Comparison of ENCODE assay signal across 12 cellular contexts in the genomic region with DNA sequence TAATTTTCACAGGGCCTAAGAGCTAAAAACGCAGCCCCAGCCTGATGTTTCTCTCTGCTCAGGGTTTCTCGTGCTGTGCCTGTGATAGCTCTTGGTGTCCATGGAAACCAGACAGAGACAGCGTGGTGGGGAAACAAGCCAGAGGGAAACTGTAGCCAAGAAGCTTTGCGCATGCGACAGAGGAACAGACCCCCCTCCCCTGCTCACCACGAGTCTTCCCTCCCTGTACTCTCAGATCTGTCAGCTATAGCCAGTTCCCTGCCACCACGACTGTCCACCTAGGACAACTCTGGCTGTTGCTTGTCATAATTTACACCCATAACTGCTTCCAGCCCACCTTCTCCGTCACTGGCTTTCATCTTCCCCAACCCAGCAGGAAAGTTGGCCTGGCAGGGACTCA. TPM values are rescaled to one million over a fixed set of nuclear protein-coding genes. Genes with fewer than 3 reads are reported as not detected.
DNase-seq lines count a peak whose midpoint lies in the region; ATAC-seq and TF ChIP-seq lines count a peak whose summit lies in the region.
"Had no signal": no experiment of that assay in that cellular context is flagged by ENCODE, and none has a peak within 500 bp of the region (broad histone marks: within the 10 kb centered on the region; RNA-seq: fewer than 3 reads in every experiment).

No MANE protein-coding gene starts in this region.

- no peak for TF ChIP-seq POLR2A in adrenal gland (IDR thresholded peaks at IDR 0.05)

- H3K4me1 ChIP-seq in adrenal gland (replicated peaks in 1 of 2) (peaks cover 0 to 29% of the 10 kb centered on the region in 2 donors), right atrium auricular region (peaks cover 0 to 27% of the 10 kb centered on the region in 2 donors)
- H3K4me1 ChIP-seq: psoas muscle, SJSA1 had no signal

- WGBS in adrenal gland, 4 donors, result 32 to 57% (median 48%) methylated on average over 7 to 8 of the region's 8 CpGs

- H3K4me3 ChIP-seq in adrenal gland (no peak overlapping the region), right atrium auricular region (no peak overlapping the region)
- H3K4me3 ChIP-seq: psoas muscle, SJSA1 had no signal

- H3K27me3 ChIP-seq in adrenal gland, result no peaks in the 10 kb centered on the region
- no peaks in the 10 kb centered on the region for H3K27me3 ChIP-seq in right atrium auricular region
- H3K27me3 ChIP-seq: SJSA1 had no signal

- ATAC-seq in sciatic nerve (peak; percentile 91), GM18873 (IDR thresholded peaks at IDR 0.05; ENCODE audit: low FRiP score, unreplicated experiment) (no peak), GM19351 (IDR thresholded peaks at IDR 0.05; ENCODE audit: unreplicated experiment) (no peak)
- ATAC-seq: stimulated activated naive CD8-positive, alpha-beta T cell treated with anti-CD3 and anti-CD28 coated beads, Interleukin-15, Interleukin-2, amounts not matched to agents 100 U/mL and 50 U/mL, for 24 hours had no signal

- DNase-seq in NCI-H1105 treated with DMSO at 0.1 percent for 48 hours (lab: John Stamatoyannopoulos, UW) (peak; percentile 77), adrenal gland (peak in 5 of 7 donors; percentile 30 to 90 (median 44)), right atrium auricular region (ENCODE audit: low spot score) (peak; percentile 64), sciatic nerve (ENCODE audit: low spot score) (peak; percentile 73), NCI-H187 (lab: John Stamatoyannopoulos, UW) (no peak)
- no peak for DNase-seq in stimulated activated naive CD4-positive, alpha-beta T cell (lab: John Stamatoyannopoulos, UW)
- DNase-seq: activated T-cell treated with anti-CD3 and anti-CD28 coated beads for 4 hours; psoas muscle; stimulated activated naive CD8-positive, alpha-beta T cell treated with anti-CD3 and anti-CD28 coated beads, Interleukin-15, Interleukin-2, amounts not matched to agents 100 U/mL and 50 U/mL, for 24 hours had no signal

- H3K27ac ChIP-seq in adrenal gland (peak overlapping the region in 1 of 5 donors; percentile 56), right atrium auricular region (peak overlapping the region; percentile 75 to 86)
- H3K27ac ChIP-seq: psoas muscle, SJSA1 had no signal

- intact Hi-C loops in adrenal gland (cut with DNase I), result loop anchor here in 1 of 2 donors (10.0 kb wide), 1 partner anchor 210 kb away; no protein-coding TSS in a partner anchor
- intact Hi-C loops in sciatic nerve (cut with DNase I), result loop anchor here (5.0 kb wide), 1 partner anchor 147 kb away; no protein-coding TSS in a partner anchor

- TF ChIP-seq CTCF in adrenal gland (IDR thresholded peaks at IDR 0.05), result no peak
- TF ChIP-seq CTCF in right atrium auricular region (IDR thresholded peaks at IDR 0.05), result no peak

- H3K9me3 ChIP-seq in adrenal gland (replicated peaks in 1 of 3) (no peaks in the 10 kb centered on the region), right atrium auricular region (no peaks in the 10 kb centered on the region)
- H3K9me3 ChIP-seq: psoas muscle, SJSA1 had no signal

- H3K36me3 ChIP-seq in adrenal gland (replicated peaks in 1 of 2), result no peaks in the 10 kb centered on the region
- no peaks in the 10 kb centered on the region for H3K36me3 ChIP-seq in right atrium auricular region
- H3K36me3 ChIP-seq: SJSA1 had no signal

RNA-seq across cellular contexts. Expression of a gene that starts 13.2 kb away (rescaled TPM):
- total RNA-seq in adrenal gland (10 to 100 TPM in 1 of 8 donors, 1 to 10 TPM in 7; 2.1 to 10.1 (median 7.0) TPM), right atrium auricular region (1 to 10 TPM; 7.3 to 7.5 TPM), sciatic nerve (23.0 TPM)
- 1 to 10 TPM; 1.9 to 6.6 (median 3.2) TPM for polyA plus RNA-seq in adrenal gland

RNA-seq across cellular contexts. Expression of a gene that starts 57.0 kb away (rescaled TPM):
- total RNA-seq in adrenal gland (10 to 100 TPM in 1 of 8 donors, 1 to 10 TPM in 7; 1.8 to 10.6 (median 2.4) TPM), right atrium auricular region (10 to 100 TPM in 1 of 2 donors, 1 to 10 TPM in 1; 2.6 to 10.8 TPM), sciatic nerve (13.2 TPM)
- polyA plus RNA-seq in adrenal gland, result 10 to 100 TPM in 1 of 3 donors, 1 to 10 TPM in 1, under 1 TPM in 1; 0.84 to 18.5 (median 2.1) TPM

Comparison
In these comparisons a context has a peak if more than half of its experiments do, and no peak if none do; other contexts are left out.
1. DNase-seq: peak in NCI-H1105 treated with DMSO at 0.1 percent for 48 hours (single experiment), adrenal gland (5 of 7), right atrium auricular region (single experiment) and sciatic nerve (single experiment); none in NCI-H187 (0 of 2) and stimulated activated naive CD4-positive, alpha-beta T cell (0 of 6).